26 cellular contexts compared by ENCODE assay signal in genomic region chr6:162198072-162198471, GRCh38.
"Had no signal": no experiment of that assay in that cellular context is flagged by ENCODE, and none has a peak within 500 bp of the region (broad histone marks: within the 10 kb centered on the region; RNA-seq: fewer than 3 reads in every experiment).

No MANE protein-coding gene starts in this region.

- ATAC-seq: activated CD4-positive, CD25-positive, alpha-beta regulatory T cell treated with anti-CD3 and anti-CD28 coated beads, Interleukin-2, amount 50 U/mL, for 24 hours; activated CD8-positive, alpha-beta T cell treated with anti-CD3 and anti-CD28 coated beads for 36 hours; activated T-cell treated with anti-CD3 and anti-CD28 coated beads, Interleukin-2, amount 50 U/mL, for 72 hours; activated T-helper 17 cell treated with anti-CD3 and anti-CD28 coated beads, Interleukin-2, amount 50 U/mL, for 72 hours had no signal

- H3K4me1 Mint-ChIP-seq: activated naive CD8-positive, alpha-beta T cell treated with anti-CD3 and anti-CD28 coated beads for 36 hours; activated T-helper 17 cell treated with anti-CD3 and anti-CD28 coated beads, Interleukin-2, amount 50 U/mL, for 72 hours had no signal

- H3K27ac Mint-ChIP-seq: activated CD8-positive, alpha-beta T cell treated with anti-CD3 and anti-CD28 coated beads for 36 hours; activated naive CD8-positive, alpha-beta T cell treated with anti-CD3 and anti-CD28 coated beads for 36 hours; activated T-cell treated with anti-CD3 and anti-CD28 coated beads, Interleukin-2, amount 50 U/mL, for 72 hours; activated T-helper 17 cell treated with anti-CD3 and anti-CD28 coated beads, Interleukin-2, amount 50 U/mL, for 72 hours had no signal

- H3K27me3 Mint-ChIP-seq: activated CD8-positive, alpha-beta T cell treated with anti-CD3 and anti-CD28 coated beads for 36 hours; activated naive CD8-positive, alpha-beta T cell treated with anti-CD3 and anti-CD28 coated beads for 36 hours; activated T-helper 17 cell treated with anti-CD3 and anti-CD28 coated beads, Interleukin-2, amount 50 U/mL, for 72 hours had no signal

- H3K27ac ChIP-seq: brain microvascular endothelial cell had no signal

- DNase-seq: activated CD4-positive, alpha-beta T cell treated with anti-CD3 and anti-CD28 coated beads for 4 hours; activated CD8-positive, alpha-beta T cell treated with anti-CD3 and anti-CD28 coated beads for 36 hours; activated effector memory CD4-positive, alpha-beta T cell treated with anti-CD3 and anti-CD28 coated beads, Interleukin-2, amount 50 U/mL, for 16 hours; activated naive CD4-positive, alpha-beta T cell; activated naive CD4-positive, alpha-beta T cell treated with anti-CD3 and anti-CD28 coated beads, Interleukin-2, amount 50 U/mL, for 16 hours; activated naive CD8-positive, alpha-beta T cell treated with anti-CD3 and anti-CD28 coated beads for 36 hours; activated T-cell treated with anti-CD3 and anti-CD28 coated beads, Interleukin-2, amount 50 U/mL, for 1 hour; activated T-cell treated with anti-CD3 and anti-CD28 coated beads, Interleukin-2, amount 50 U/mL, for 72 hours; amniotic stem cell; aorta; brain microvascular endothelial cell; central memory CD4-positive, alpha-beta T cell; NCI-H1092 treated with DMSO at 0.1 percent for 48 hours; NCI-H1417; NCI-H146; NCI-H187; NCI-H2029 treated with DMSO at 0.1 percent for 48 hours; NCI-H2107; NCI-H2171; NCI-H510A; NCI-H526; NCI-H748 treated with DMSO at 0.1 percent for 48 hours; NK-92 treated with Interleukin-12 subunit alpha and Interleukin-12 subunit beta, amount 100 ng/mL, for 24 hours; Right ventricle myocardium superior had no signal

- H3K9me3 Mint-ChIP-seq: activated CD8-positive, alpha-beta T cell treated with anti-CD3 and anti-CD28 coated beads for 36 hours; activated T-cell treated with anti-CD3 and anti-CD28 coated beads, Interleukin-2, amount 50 U/mL, for 72 hours; activated T-helper 17 cell treated with anti-CD3 and anti-CD28 coated beads, Interleukin-2, amount 50 U/mL, for 72 hours had no signal

- H3K4me3 Mint-ChIP-seq: activated CD8-positive, alpha-beta T cell treated with anti-CD3 and anti-CD28 coated beads for 36 hours; activated naive CD8-positive, alpha-beta T cell treated with anti-CD3 and anti-CD28 coated beads for 36 hours; activated T-cell treated with anti-CD3 and anti-CD28 coated beads, Interleukin-2, amount 50 U/mL, for 72 hours; activated T-helper 17 cell treated with anti-CD3 and anti-CD28 coated beads, Interleukin-2, amount 50 U/mL, for 72 hours had no signal

- H3K27me3 ChIP-seq: brain microvascular endothelial cell had no signal

- H3K36me3 ChIP-seq: brain microvascular endothelial cell had no signal
